Comparison of ENCODE assay signal across 8 cellular contexts in genomic region chr5:176609724-176610429, GRCh38. TPM values are rescaled to one million over a fixed set of nuclear protein-coding genes. Genes with fewer than 3 reads are reported as not detected.
DNase-seq lines count a peak whose midpoint lies in the region; ATAC-seq and TF ChIP-seq lines count a peak whose summit lies in the region.

Gene GPRIN1 (minus strand): TSS chr5:176610156. CDS start chr5:176599834, 10,322 bp downstream.

- no peaks in the 10 kb centered on the region for H3K36me3 Mint-ChIP-seq in natural killer cell treated with Interleukin-12 subunit alpha and Interleukin-12 subunit beta and Interleukin-15 and Interleukin-18, amount 100 ng/mL, for 72 hours

- 0% methylated on average over 14 of the region's 100 CpGs for WGBS in esophagus muscularis mucosa

- peak; percentile 86 for DNase-seq in BE2C
- peak; percentile 19 for DNase-seq in NCI-H510A treated with DMSO at 0.1 percent for 48 hours (lab: John Stamatoyannopoulos, UW)
- DNase-seq in activated CD8-positive, alpha-beta memory T cell treated with anti-CD3 and anti-CD28 coated beads, Interleukin-2, amount 50 U/mL, for 4 hours, result peak; percentile 46
- DNase-seq in esophagus muscularis mucosa (ENCODE audit: extremely low spot score), result no peak
- DNase-seq in natural killer cell treated with Interleukin-12 subunit alpha and Interleukin-12 subunit beta and Interleukin-15 and Interleukin-18, amount 100 ng/mL, for 72 hours (ENCODE audit: low spot score), result peak; percentile 76
- no peak for DNase-seq in thoracic aorta (ENCODE audit: low spot score)

- H3K4me3 ChIP-seq in BE2C (ENCODE audit: low read depth, low read length) (peak within 1 kb of the TSS; percentile 77), esophagus muscularis mucosa (peak within 1 kb of the TSS; percentile 61 to 70 (median 66)), thoracic aorta (peak within 1 kb of the TSS; percentile 73)

- ATAC-seq in GM18868 (IDR thresholded peaks at IDR 0.05; ENCODE audit: unreplicated experiment), result peak; percentile 70
- peak; percentile 69 for ATAC-seq in HG03095 (IDR thresholded peaks at IDR 0.05; ENCODE audit: unreplicated experiment)
- peak; percentile 87 to 91 for ATAC-seq in natural killer cell treated with Interleukin-12 subunit alpha and Interleukin-12 subunit beta and Interleukin-15 and Interleukin-18, amount 100 ng/mL, for 72 hours
- no peak for ATAC-seq in thoracic aorta (ENCODE audit: insufficient number of reproducible peaks, low FRiP score, low read depth)

- H3K27ac ChIP-seq in esophagus muscularis mucosa (replicated peaks in 1 of 4), result no peak within 1 kb of the TSS
- H3K27ac ChIP-seq in thoracic aorta, result no peak within 1 kb of the TSS

- H3K4me1 ChIP-seq in BE2C, result peaks cover 19% of the 10 kb centered on the region
- H3K4me1 ChIP-seq in esophagus muscularis mucosa, result peaks cover 5 to 17% (median 16%) of the 10 kb centered on the region in 4 donors
- H3K4me1 ChIP-seq in thoracic aorta (ENCODE audit: control insufficient read depth in 1 of 2, low read depth in 2 of 2), result no peaks in the 10 kb centered on the region

- H3K27ac Mint-ChIP-seq in natural killer cell treated with Interleukin-12 subunit alpha and Interleukin-12 subunit beta and Interleukin-15 and Interleukin-18, amount 100 ng/mL, for 72 hours, result peak within 1 kb of the TSS; percentile 32 to 62

- TF ChIP-seq CTCF in BE2C (IDR thresholded peaks at IDR 0.05; ENCODE audit: low read depth, low read length) (peak; percentile 37), esophagus muscularis mucosa (IDR thresholded peaks at IDR 0.05) (peak in 1 of 3 experiments; percentile 9), thoracic aorta (IDR thresholded peaks at IDR 0.05) (no peak)

- peaks cover 16 to 22% of the 10 kb centered on the region in 2 donors for H3K27me3 Mint-ChIP-seq in natural killer cell treated with Interleukin-12 subunit alpha and Interleukin-12 subunit beta and Interleukin-15 and Interleukin-18, amount 100 ng/mL, for 72 hours

- H3K4me1 Mint-ChIP-seq in natural killer cell treated with Interleukin-12 subunit alpha and Interleukin-12 subunit beta and Interleukin-15 and Interleukin-18, amount 100 ng/mL, for 72 hours (ENCODE audit: low read depth in 2 of 2), result peaks cover 14 to 16% of the 10 kb centered on the region in 2 donors

- no peaks in the 10 kb centered on the region for H3K9me3 Mint-ChIP-seq in natural killer cell treated with Interleukin-12 subunit alpha and Interleukin-12 subunit beta and Interleukin-15 and Interleukin-18, amount 100 ng/mL, for 72 hours

- no peak for TF ChIP-seq EP300 in esophagus muscularis mucosa (IDR thresholded peaks at IDR 0.05)

- peak within 1 kb of the TSS; percentile 96 for H3K4me3 Mint-ChIP-seq in natural killer cell treated with Interleukin-12 subunit alpha and Interleukin-12 subunit beta and Interleukin-15 and Interleukin-18, amount 100 ng/mL, for 72 hours

- H3K27me3 ChIP-seq in BE2C (no peaks in the 10 kb centered on the region), esophagus muscularis mucosa (peaks cover 0 to 49% (median 3%) of the 10 kb centered on the region in 4 donors), thoracic aorta (replicated peaks; ENCODE audit: insufficient read depth) (no peaks in the 10 kb centered on the region)

- no peaks in the 10 kb centered on the region for H3K9me3 ChIP-seq in BE2C
- no peaks in the 10 kb centered on the region for H3K9me3 ChIP-seq in esophagus muscularis mucosa
- no peaks in the 10 kb centered on the region for H3K9me3 ChIP-seq in thoracic aorta

- intact Hi-C loops in esophagus muscularis mucosa (cut with DNase I), result no loop called here

- TF ChIP-seq POLR2A in esophagus muscularis mucosa (IDR thresholded peaks at IDR 0.05; ENCODE audit: low read depth), result no peak

- no peaks in the 10 kb centered on the region for H3K36me3 ChIP-seq in BE2C
- no peaks in the 10 kb centered on the region for H3K36me3 ChIP-seq in esophagus muscularis mucosa
- no peaks in the 10 kb centered on the region for H3K36me3 ChIP-seq in thoracic aorta

RNA-seq across cellular contexts. Expression of gene GPRIN1, which starts in this region (rescaled TPM):
- polyA plus RNA-seq in BE2C (2012; ENCODE audit: insufficient read depth, insufficient read length, low read depth), result 10.1 TPM
- total RNA-seq in esophagus muscularis mucosa (1 to 10 TPM in 1 of 4 donors, under 1 TPM in 3; 0.42 to 1.0 (median 0.95) TPM), thoracic aorta (1 to 10 TPM in 1 of 2 donors, under 1 TPM in 1; 0.27 to 2.0 TPM)
- 1 to 10 TPM; 2.7 to 5.9 TPM for total RNA-seq in natural killer cell treated with Interleukin-12 subunit alpha and Interleukin-12 subunit beta and Interleukin-15 and Interleukin-18, amount 100 ng/mL, for 72 hours

Comparison
In these comparisons a context has a peak if more than half of its experiments do, and no peak if none do; other contexts are left out.
1. DNase-seq: peak in BE2C (single experiment), NCI-H510A treated with DMSO at 0.1 percent for 48 hours (single experiment), activated CD8-positive, alpha-beta memory T cell treated with anti-CD3 and anti-CD28 coated beads, Interleukin-2, amount 50 U/mL, for 4 hours (single experiment) and natural killer cell treated with Interleukin-12 subunit alpha and Interleukin-12 subunit beta and Interleukin-15 and Interleukin-18, amount 100 ng/mL, for 72 hours (single experiment); none in esophagus muscularis mucosa (single experiment) and thoracic aorta (single experiment).
2. Peak in every context shown above with its lines, with median percentiles within 50 percentile points of each other: H3K4me3 ChIP-seq.